12 cellular contexts compared by ENCODE assay signal in genomic region chr19:18849838-18850400, GRCh38. TPM values are rescaled to one million over a fixed set of nuclear protein-coding genes. Genes with fewer than 3 reads are reported as not detected.
DNase-seq lines count a peak whose midpoint lies in the region; ATAC-seq, FAIRE-seq and TF ChIP-seq lines count a peak whose summit lies in the region.
"Had no signal": no experiment of that assay in that cellular context is flagged by ENCODE, and none has a peak within 500 bp of the region (broad histone marks: within the 10 kb centered on the region; RNA-seq: fewer than 3 reads in every experiment).

No MANE protein-coding gene starts in this region.

- TF ChIP-seq EP300 in HepG2 (IDR thresholded peaks at IDR 0.05; ENCODE audit: low read depth in 2 of 2, low read length in 2 of 2) (no peak), HepG2 (CRISPR knock-in tag; IDR thresholded peaks at IDR 0.05; ENCODE audit: borderline replicate concordance) (no peak)

- H3K27me3 Mint-ChIP-seq in nephron progenitor cell (ENCODE audit: low read depth, poor library complexity): peaks cover 2% of the 10 kb centered on the region

- H3K4me2 ChIP-seq in HepG2 (ENCODE audit: low read depth, low read length): no peak overlapping the region

- H3K27ac ChIP-seq in liver (ENCODE audit: low read depth in 1 of 2, low read length in 2 of 2) (peak overlapping the region; percentile 49 to 71), HepG2 (ENCODE audit: extremely low read length, insufficient read depth, low read length) (no peak overlapping the region), dorsolateral prefrontal cortex (peak overlapping the region; percentile 33 to 93 (median 79))

- no peak for ATAC-seq in HepG2
- ATAC-seq in GM18909 (IDR thresholded peaks at IDR 0.05; ENCODE audit: poor library complexity, unreplicated experiment): no peak

- no peak for FAIRE-seq in HepG2 (lab: Jason Lieb, UNC)
- FAIRE-seq: urothelium cell line had no signal

- no peak for TF ChIP-seq CTCF in liver (IDR thresholded peaks at IDR 0.05; ENCODE audit: low read depth, low read length, missing input control)
- no peak for TF ChIP-seq CTCF in HepG2 (CRISPR knock-in tag; IDR thresholded peaks at IDR 0.05)
- TF ChIP-seq CTCF in dorsolateral prefrontal cortex (IDR thresholded peaks at IDR 0.05 in 54 of 56, conservative IDR thresholded peaks at IDR 0.05 in 2 of 56; ENCODE audit: low read depth in 1 of 56, partially characterized antibody in 56 of 56): no peak
- TF ChIP-seq CTCF in nephron progenitor cell (IDR thresholded peaks at IDR 0.05): no peak

- POLR2A ChIA-PET in HepG2 (lab: Yijun Ruan, JAX): no interaction called here

- H3K9ac ChIP-seq in liver (ENCODE audit: low read depth in 1 of 2, low read length in 2 of 2) (no peak overlapping the region), HepG2 (ENCODE audit: insufficient read depth, low read depth, low read length) (no peak overlapping the region)

- no peaks in the 10 kb centered on the region for H3K27me3 ChIP-seq in liver (ENCODE audit: control insufficient read depth in 4 of 4, insufficient read depth in 4 of 4, low read length in 3 of 4)
- H3K27me3 ChIP-seq in HepG2 (ENCODE audit: control insufficient read depth in 1 of 2, insufficient read depth in 2 of 2, low read length in 2 of 2): no peaks in the 10 kb centered on the region
- H3K27me3 ChIP-seq in dorsolateral prefrontal cortex: no peaks in the 10 kb centered on the region

- intact Hi-C loops in HepG2 (cut with micrococcal nuclease; ENCODE audit: unreplicated experiment): no loop called here
- intact Hi-C loops in dorsolateral prefrontal cortex (cut with DNase I): loop anchor here (5.0 kb wide), 4 partner anchors 168 to 398 kb away; partner anchors contain the start of gene CRTC1 (in 2 of the 2)

- H3K36me3 ChIP-seq in liver (ENCODE audit: control insufficient read depth in 4 of 4, insufficient read depth in 3 of 4, low read depth in 1 of 4, low read length in 3 of 4) (peaks cover 26 to 59% (median 37%) of the 10 kb centered on the region in 4 donors), HepG2 (replicated peaks in 1 of 2; ENCODE audit: control insufficient read depth in 1 of 2, insufficient read depth in 2 of 2, low read length in 2 of 2) (peaks cover 53 to 82% of the 10 kb centered on the region in 2 experiments)

- H3K36me3 Mint-ChIP-seq in nephron progenitor cell (ENCODE audit: low read depth): peaks cover 23% of the 10 kb centered on the region

- peak overlapping the region; percentile 71 for H3K4me3 Mint-ChIP-seq in nephron progenitor cell

- WGBS in liver: 78% methylated on average over 16 of the region's 16 CpGs
- WGBS in HepG2 (ENCODE audit: low lambda C conversion rate): 100% methylated on average over 15 of the region's 16 CpGs

- no peaks in the 10 kb centered on the region for H3K9me3 Mint-ChIP-seq in nephron progenitor cell

- TF ChIP-seq RAD21 in liver (IDR thresholded peaks at IDR 0.05) (no peak), HepG2 (CRISPR knock-in tag; IDR thresholded peaks at IDR 0.05) (no peak)

- no peak for TF ChIP-seq POLR2A in HepG2 (IDR thresholded peaks at IDR 0.05; ENCODE audit: insufficient read depth in 1 of 2, low read depth in 2 of 2, low read length in 2 of 2)

- H2AFZ ChIP-seq in HepG2 (ENCODE audit: low read length): no peak overlapping the region

- H3K4me3 ChIP-seq in liver (ENCODE audit: low read depth in 1 of 3, low read length in 3 of 3): no peak overlapping the region
- H3K4me3 ChIP-seq in HepG2 (replicated peaks in 1 of 3; ENCODE audit: insufficient read depth in 1 of 3, low read depth in 2 of 3, low read length in 3 of 3): no peak overlapping the region
- H3K4me3 ChIP-seq in dorsolateral prefrontal cortex: peak overlapping the region in 10 of 59 donors; percentile 1 to 35 (median 15)

- H4K20me1 ChIP-seq in HepG2 (ENCODE audit: insufficient read depth, low read length): peaks cover 55% of the 10 kb centered on the region

- CTCF ChIA-PET in HepG2 (lab: Yijun Ruan, JAX; ENCODE audit: low intra/inter-chr PET ratio, low total read pairs): no interaction called here

- H3K4me1 Mint-ChIP-seq in nephron progenitor cell: peaks cover 83% of the 10 kb centered on the region

- in situ Hi-C loops in HepG2 (cut with HindIII; ENCODE audit: extremely low pct_ligation_motif_present, low pct_unique_long_range_greater_than_20kb): no loop called here

- peaks cover 45% of the 10 kb centered on the region for H3K79me2 ChIP-seq in HepG2 (ENCODE audit: insufficient read depth, low read length)

- H3K4me1 ChIP-seq in liver (ENCODE audit: control insufficient read depth in 4 of 4, insufficient read depth in 4 of 4, low read length in 3 of 4): peaks cover 0 to 28% (median 9%) of the 10 kb centered on the region in 4 donors
- no peaks in the 10 kb centered on the region for H3K4me1 ChIP-seq in HepG2 (ENCODE audit: insufficient read depth, low read length)

- DNase-seq in HepG2 (ENCODE audit: low spot score) (no peak), dorsolateral prefrontal cortex (no peak), nephron progenitor cell (peak; percentile 36), anterior cingulate cortex (lab: John Stamatoyannopoulos, UW) (no peak)
- DNase-seq in effector CD8-positive, alpha-beta T cell (lab: John Stamatoyannopoulos, UW): no peak
- no peak for DNase-seq in activated T-cell treated with anti-CD3 and anti-CD28 coated beads, Interleukin-2, amount 50 U/mL, for 1 hour
- DNase-seq: NCI-H226 had no signal

- H3K27ac Mint-ChIP-seq in nephron progenitor cell: peak overlapping the region; percentile 97

- BruUV-seq in HepG2 (replicated peaks; lab: Mats Ljungman, UMichigan): no TSS peak

- H3K9me3 ChIP-seq in liver (ENCODE audit: control insufficient read depth in 4 of 4, low read length in 3 of 4): no peaks in the 10 kb centered on the region
- no peaks in the 10 kb centered on the region for H3K9me3 ChIP-seq in HepG2 (ENCODE audit: low read length)

RNA-seq across cellular contexts. Expression of gene UPF1, which starts 18.2 kb away (rescaled TPM):
- 10 to 100 TPM; 45.1 to 51.0 TPM for total RNA-seq in liver
- polyA plus RNA-seq in liver: 10 to 100 TPM in 1 of 2 donors, 1 to 10 TPM in 1; 5.7 to 25.4 TPM
- 37.3 and 41.8 TPM in 2 replicates for total RNA-seq in HepG2 (2016; rRNA removed; fragmentation: Illumina TruSeq; extraction: Trizol)
- 12.2 and 13.8 TPM in 2 replicates for total RNA-seq in HepG2 (2016; cell fraction: cytosol; rRNA removed; fragmentation: Illumina TruSeq; extraction: Trizol; ENCODE audit: low read depth)
- 29.5 and 44.5 TPM in 2 replicates for total RNA-seq in HepG2 (2016; cell fraction: insoluble cytoplasmic fraction; rRNA removed; fragmentation: Illumina TruSeq; extraction: Trizol)
- total RNA-seq in HepG2 (2016; cell fraction: membrane; rRNA removed; fragmentation: Illumina TruSeq; extraction: Trizol): 18.3 and 21.1 TPM in 2 replicates
- 36.9 and 43.6 TPM in 2 replicates for total RNA-seq in HepG2 (2016; cell fraction: nucleus; rRNA removed; fragmentation: Illumina TruSeq; extraction: Trizol)
- polyA plus RNA-seq in HepG2 (2011; rRNA removed): 16.9 and 23.1 TPM in 2 replicates
- polyA plus RNA-seq in HepG2 (2011; cell fraction: cytosol; rRNA removed): 11.8 and 14.9 TPM in 2 replicates
- 81.5 and 87.6 TPM in 2 replicates for polyA plus RNA-seq in HepG2 (2011; cell fraction: nucleus; rRNA removed)
- 32.0 and 33.3 TPM in 2 replicates for polyA plus RNA-seq in HepG2 (2012)
- polyA plus RNA-seq in HepG2 (2016; cell fraction: cytosol; fragmentation: Illumina TruSeq; extraction: Trizol; ENCODE audit: low read depth): 5.5 and 6.1 TPM in 2 replicates
- 29.2 and 42.1 TPM in 2 replicates for polyA plus RNA-seq in HepG2 (2016; cell fraction: insoluble cytoplasmic fraction; fragmentation: Illumina TruSeq; extraction: Trizol; ENCODE audit: low read depth)
- polyA plus RNA-seq in HepG2 (2016; cell fraction: membrane; fragmentation: Illumina TruSeq; extraction: Trizol; ENCODE audit: low read depth): 9.6 and 10.6 TPM in 2 replicates
- 67.1 and 73.6 TPM in 2 replicates for polyA plus RNA-seq in HepG2 (2016; cell fraction: nucleus; fragmentation: Illumina TruSeq; extraction: Trizol; ENCODE audit: insufficient read depth, low read depth)
- 65.4 and 85.0 TPM in 2 replicates for polyA minus RNA-seq in HepG2 (2011; rRNA and poly(A)+ RNA removed; ENCODE audit: low replicate concordance)
- 39.4 and 46.0 TPM in 2 replicates for polyA minus RNA-seq in HepG2 (2011; cell fraction: cytosol; rRNA and poly(A)+ RNA removed)
- 47.6 and 69.0 TPM in 2 replicates for polyA minus RNA-seq in HepG2 (2011; cell fraction: nucleus; rRNA and poly(A)+ RNA removed)
- total RNA-seq in dorsolateral prefrontal cortex: 100 to 1,000 TPM in 4 of 120 experiments, 10 to 100 TPM in 116; 53.7 to 101 (median 75.4) TPM

RNA-seq across cellular contexts. Expression of gene CERS1, which starts 46.0 kb away (rescaled TPM):
- total RNA-seq in liver (under 1 TPM in 1 of 2 donors, not detected in 1; 0.28 TPM), HepG2 (2016; rRNA removed; fragmentation: Illumina TruSeq; extraction: Trizol) (2.3 and 4.6 TPM in 2 replicates), dorsolateral prefrontal cortex (100 to 1,000 TPM in 106 of 120 experiments, 10 to 100 TPM in 14; 81.6 to 211 (median 120) TPM)
- polyA plus RNA-seq in liver (not detected), HepG2 (2011; rRNA removed) (9.8 and 18.8 TPM in 2 replicates)
- total RNA-seq in HepG2 (2016; cell fraction: cytosol; rRNA removed; fragmentation: Illumina TruSeq; extraction: Trizol; ENCODE audit: low read depth): 5.9 and 6.2 TPM in 2 replicates
- total RNA-seq in HepG2 (2016; cell fraction: insoluble cytoplasmic fraction; rRNA removed; fragmentation: Illumina TruSeq; extraction: Trizol): 2.4 and 5.4 TPM in 2 replicates
- 8.1 and 8.5 TPM in 2 replicates for total RNA-seq in HepG2 (2016; cell fraction: membrane; rRNA removed; fragmentation: Illumina TruSeq; extraction: Trizol)
- 3.8 and 4.7 TPM in 2 replicates for total RNA-seq in HepG2 (2016; cell fraction: nucleus; rRNA removed; fragmentation: Illumina TruSeq; extraction: Trizol)
- 11.5 and 15.3 TPM in 2 replicates for polyA plus RNA-seq in HepG2 (2011; cell fraction: cytosol; rRNA removed)
- polyA plus RNA-seq in HepG2 (2011; cell fraction: nucleus; rRNA removed): 12.2 and 12.9 TPM in 2 replicates
- 4.3 and 5.9 TPM in 2 replicates for polyA plus RNA-seq in HepG2 (2012)
- 8.6 and 10.1 TPM in 2 replicates for polyA plus RNA-seq in HepG2 (2016; cell fraction: cytosol; fragmentation: Illumina TruSeq; extraction: Trizol; ENCODE audit: low read depth)
- polyA plus RNA-seq in HepG2 (2016; cell fraction: insoluble cytoplasmic fraction; fragmentation: Illumina TruSeq; extraction: Trizol; ENCODE audit: low read depth): 3.8 and 4.5 TPM in 2 replicates
- 11.3 and 12.9 TPM in 2 replicates for polyA plus RNA-seq in HepG2 (2016; cell fraction: membrane; fragmentation: Illumina TruSeq; extraction: Trizol; ENCODE audit: low read depth)
- 11.5 and 12.9 TPM in 2 replicates for polyA plus RNA-seq in HepG2 (2016; cell fraction: nucleus; fragmentation: Illumina TruSeq; extraction: Trizol; ENCODE audit: insufficient read depth, low read depth)
- 13.1 and 35.4 TPM in 2 replicates for polyA minus RNA-seq in HepG2 (2011; rRNA and poly(A)+ RNA removed; ENCODE audit: low replicate concordance)
- polyA minus RNA-seq in HepG2 (2011; cell fraction: cytosol; rRNA and poly(A)+ RNA removed): 8.0 and 9.5 TPM in 2 replicates
- polyA minus RNA-seq in HepG2 (2011; cell fraction: nucleus; rRNA and poly(A)+ RNA removed): 1.7 and 2.4 TPM in 2 replicates
- total RNA-seq: T-helper 1 cell treated with Interleukin-12 subunit alpha and Interleukin-12 subunit beta and Interleukin-4 antibody, amounts not matched to agents 30 ng/mL and 1 ng/mL, for 36 hours had no signal

RNA-seq across cellular contexts. Expression of gene COMP, which starts 58.8 kb away (rescaled TPM):
- total RNA-seq in liver (under 1 TPM in 1 of 2 donors, not detected in 1; 0.17 TPM), HepG2 (2016; rRNA removed; fragmentation: Illumina TruSeq; extraction: Trizol) (0.04 TPM in 1 of 2 replicates, not detected in the other), dorsolateral prefrontal cortex (under 1 TPM in 7 of 120 experiments, not detected in 113; 0.21 to 0.63 (median 0.39) TPM)
- polyA plus RNA-seq in liver (under 1 TPM in 1 of 2 donors, not detected in 1; 0.03 TPM), HepG2 (2011; rRNA removed) (0.13 and 0.16 TPM in 2 replicates)
- not detected in 2 replicates for total RNA-seq in HepG2 (2016; cell fraction: cytosol; rRNA removed; fragmentation: Illumina TruSeq; extraction: Trizol; ENCODE audit: low read depth)
- total RNA-seq in HepG2 (2016; cell fraction: insoluble cytoplasmic fraction; rRNA removed; fragmentation: Illumina TruSeq; extraction: Trizol): 0.04 TPM in 1 of 2 replicates, not detected in the other
- total RNA-seq in HepG2 (2016; cell fraction: membrane; rRNA removed; fragmentation: Illumina TruSeq; extraction: Trizol): not detected in 2 replicates
- not detected in 2 replicates for total RNA-seq in HepG2 (2016; cell fraction: nucleus; rRNA removed; fragmentation: Illumina TruSeq; extraction: Trizol)
- 0.16 and 0.19 TPM in 2 replicates for polyA plus RNA-seq in HepG2 (2011; cell fraction: cytosol; rRNA removed)
- 0.23 and 0.37 TPM in 2 replicates for polyA plus RNA-seq in HepG2 (2011; cell fraction: nucleus; rRNA removed)
- 0.36 and 0.49 TPM in 2 replicates for polyA plus RNA-seq in HepG2 (2012)
- not detected in 2 replicates for polyA plus RNA-seq in HepG2 (2016; cell fraction: cytosol; fragmentation: Illumina TruSeq; extraction: Trizol; ENCODE audit: low read depth)
- polyA plus RNA-seq in HepG2 (2016; cell fraction: insoluble cytoplasmic fraction; fragmentation: Illumina TruSeq; extraction: Trizol; ENCODE audit: low read depth): not detected in 2 replicates
- polyA plus RNA-seq in HepG2 (2016; cell fraction: membrane; fragmentation: Illumina TruSeq; extraction: Trizol; ENCODE audit: low read depth): 0.08 TPM in 1 of 2 replicates, not detected in the other
- 0.31 and 0.66 TPM in 2 replicates for polyA plus RNA-seq in HepG2 (2016; cell fraction: nucleus; fragmentation: Illumina TruSeq; extraction: Trizol; ENCODE audit: insufficient read depth, low read depth)
- not detected in 2 replicates for polyA minus RNA-seq in HepG2 (2011; rRNA and poly(A)+ RNA removed; ENCODE audit: low replicate concordance)
- not detected in 2 replicates for polyA minus RNA-seq in HepG2 (2011; cell fraction: cytosol; rRNA and poly(A)+ RNA removed)
- polyA minus RNA-seq in HepG2 (2011; cell fraction: nucleus; rRNA and poly(A)+ RNA removed): not detected in 2 replicates
- total RNA-seq: HT1080; T-helper 1 cell treated with Interleukin-12 subunit alpha and Interleukin-12 subunit beta and Interleukin-4 antibody, amounts not matched to agents 30 ng/mL and 1 ng/mL, for 36 hours had no signal

Comparison
In these comparisons a context has a peak if more than half of its experiments do, and no peak if none do; other contexts are left out.
1. RNA of gene CERS1, which starts 46.0 kb away (total RNA-seq): 81.6 to 211 TPM in dorsolateral prefrontal cortex; 2.3 to 8.5 TPM in HepG2 and 0.28 TPM in liver; every median in the first group is over 4 times any median in the second.